In genomic region chr3:194395767-194396527, GRCh38 we compare ENCODE assay signal across 8 cellular contexts. TPM values are rescaled to one million over a fixed set of nuclear protein-coding genes. Genes with fewer than 3 reads are reported as not detected.
DNase-seq lines count a peak whose midpoint lies in the region; ATAC-seq and TF ChIP-seq lines count a peak whose summit lies in the region.

No MANE protein-coding gene starts in this region.

- 0 out of 2 replicates have a peak, but pooled peaks cover 3% of the 10 kb centered on the region for H3K9me1 ChIP-seq in IMR-90 (ENCODE audit: insufficient read depth, low read length)

- H3F3A ChIP-seq in MM.1S (ENCODE audit: insufficient read depth, low read length), result no peaks in the 10 kb centered on the region

- peak overlapping the region; percentile 44 for H3K4me3 Mint-ChIP-seq in activated CD4-positive, alpha-beta memory T cell treated with anti-CD3 and anti-CD28 coated beads for 36 hours

- peak overlapping the region; percentile 49 for H3K27ac Mint-ChIP-seq in activated CD4-positive, alpha-beta memory T cell treated with anti-CD3 and anti-CD28 coated beads for 36 hours

- H3K27ac ChIP-seq in IMR-90 (ENCODE audit: insufficient read depth, low read length) (no peak overlapping the region), skin epidermis (peak overlapping the region in 12 of 21 experiments; percentile 33 to 85 (median 62)), MM.1S (ENCODE audit: low read length) (no peak overlapping the region)

- H2BK20ac ChIP-seq in IMR-90 (ENCODE audit: low read depth, low read length), result no peak overlapping the region

- POLR2A ChIA-PET in IMR-90 (lab: Charles Lee; ENCODE audit: unreplicated experiment), result interaction anchor here (0.6 kb wide), 2 partner anchors 47 to 62 kb away, joined by 4 to 5 read pairs; no protein-coding TSS in a partner anchor
- POLR2A ChIA-PET in activated CD4-positive, alpha-beta memory T cell treated with anti-CD3 and anti-CD28 coated beads for 36 hours (lab: Charles Lee), result interaction anchor here (0.6 kb wide), 2 partner anchors 279 to 861 kb away, joined by 3 read pairs; no protein-coding TSS in a partner anchor

- CTCF ChIA-PET in IMR-90 (lab: Yijun Ruan, JAX), result interaction anchor here (1.0 to 1.3 kb wide), 2 partner anchors 52 to 62 kb away, joined by 3 to 7 read pairs; no protein-coding TSS in a partner anchor
- CTCF ChIA-PET in activated CD4-positive, alpha-beta memory T cell treated with anti-CD3 and anti-CD28 coated beads for 36 hours (lab: Charles Lee), result interaction anchor here (0.9 to 6.2 kb wide), 6 partner anchors 8 to 616 kb away, joined by 3 to 47 read pairs (median 8); no protein-coding TSS in a partner anchor

- no peaks in the 10 kb centered on the region for H3K9me2 ChIP-seq in MM.1S (replicated peaks; ENCODE audit: insufficient read depth, low read length)

- DNase-seq in IMR-90 (peak; percentile 61), foreskin melanocyte (peak; percentile 67), GM10266 (ENCODE audit: extremely low spot score) (no peak), MM.1S (no peak), HuH-7.5 (ENCODE audit: low spot score) (no peak)
- DNase-seq in activated CD4-positive, alpha-beta memory T cell treated with anti-CD3 and anti-CD28 coated beads for 36 hours, result peak; percentile 74

- H2BK5ac ChIP-seq in IMR-90 (ENCODE audit: low read depth, low read length, poor library complexity, severe bottlenecking), result no peak overlapping the region

- 68% methylated on average over 8 of the region's 25 CpGs; no CpG with 5 or more reads in 1 of the 2 experiments for WGBS in IMR-90 (ENCODE audit: extremely low coverage in 2 of 2, insufficient read length in 1 of 2), 2 experiments

- H3K27me3 Mint-ChIP-seq in activated CD4-positive, alpha-beta memory T cell treated with anti-CD3 and anti-CD28 coated beads for 36 hours, result peaks cover 33% of the 10 kb centered on the region

- no peaks in the 10 kb centered on the region for H3K36me3 ChIP-seq in IMR-90 (ENCODE audit: control insufficient read depth, insufficient read depth, low read length)
- H3K36me3 ChIP-seq in MM.1S (replicated peaks; ENCODE audit: insufficient read depth, low read length), result no peaks in the 10 kb centered on the region

- intact Hi-C loops in IMR-90 (cut with micrococcal nuclease), result no loop called here
- intact Hi-C loops in activated CD4-positive, alpha-beta memory T cell treated with anti-CD3 and anti-CD28 coated beads for 36 hours (cut with micrococcal nuclease), result loop anchor here (1.0 to 2.0 kb wide), 3 partner anchors 189 to 259 kb away; partner anchors contain the start of genes HES1 and TMEM44

- H3K14ac ChIP-seq in IMR-90 (replicated peaks; ENCODE audit: low read depth, low read length), result no peak overlapping the region

- H3K18ac ChIP-seq in IMR-90 (ENCODE audit: low read depth, low read length), result no peak overlapping the region

- no peak overlapping the region for H4K91ac ChIP-seq in IMR-90 (ENCODE audit: insufficient read depth, low read depth, low read length)

- H3K4me3 ChIP-seq in IMR-90 (ENCODE audit: insufficient read depth, low read depth, low read length) (no peak overlapping the region), skin epidermis (peak overlapping the region in 3 of 7 experiments; percentile 4 to 33 (median 22)), MM.1S (ENCODE audit: low read length) (no peak overlapping the region)

- dilution Hi-C loops in IMR-90 (cut with HindIII; ENCODE audit: low sequenced_read_pairs, unreplicated experiment), result no loop called here

- no peak overlapping the region for H3K23ac ChIP-seq in IMR-90 (ENCODE audit: low read depth, low read length)

- no peak overlapping the region for H3K4ac ChIP-seq in IMR-90 (ENCODE audit: low read depth, low read length)

- H2AK9ac ChIP-seq in IMR-90 (replicated peaks; ENCODE audit: low read depth, low read length, poor library complexity), result no peak overlapping the region

- H3K9me3 ChIP-seq in IMR-90 (ENCODE audit: control insufficient read depth, insufficient read depth, low read length), result no peaks in the 10 kb centered on the region; the same call in none of the 2 replicates
- no peaks in the 10 kb centered on the region for H3K9me3 ChIP-seq in MM.1S (replicated peaks; ENCODE audit: insufficient read depth, low read length)

- H3K27me3 ChIP-seq in IMR-90 (ENCODE audit: control insufficient read depth, insufficient read depth, low read length) (peaks cover 20% of the 10 kb centered on the region), MM.1S (replicated peaks; ENCODE audit: insufficient read depth, low read length) (peaks cover 53% of the 10 kb centered on the region)

- H3K9ac ChIP-seq in IMR-90 (ENCODE audit: low read depth, low read length) (no peak overlapping the region), MM.1S (ENCODE audit: low read length) (no peak overlapping the region)

- no peak overlapping the region for H2BK120ac ChIP-seq in IMR-90 (ENCODE audit: low read depth, low read length)

- no peaks in the 10 kb centered on the region for H3K79me2 ChIP-seq in MM.1S (ENCODE audit: low read length)

- H4K20me1 ChIP-seq in IMR-90 (ENCODE audit: insufficient read depth, low read length) (no peaks in the 10 kb centered on the region; the same call in 1 of the 2 replicates), MM.1S (ENCODE audit: insufficient read depth, low read length) (no peaks in the 10 kb centered on the region)

- BruUV-seq in IMR-90 (replicated peaks; lab: Mats Ljungman, UMichigan), result no TSS peak

- TF ChIP-seq POLR2A in IMR-90 (IDR thresholded peaks at IDR 0.05; ENCODE audit: low read depth, low read length), result no peak

- ATAC-seq in IMR-90 (ENCODE audit: low read depth) (peak; percentile 73), HG03095 (IDR thresholded peaks at IDR 0.05; ENCODE audit: unreplicated experiment) (no peak)

- peaks cover 51% of the 10 kb centered on the region for H3K4me1 Mint-ChIP-seq in activated CD4-positive, alpha-beta memory T cell treated with anti-CD3 and anti-CD28 coated beads for 36 hours (ENCODE audit: low read depth)

- no peak overlapping the region for H4K8ac ChIP-seq in IMR-90 (ENCODE audit: low read depth in 2 of 2, low read length in 2 of 2)

- H3K36me3 Mint-ChIP-seq in activated CD4-positive, alpha-beta memory T cell treated with anti-CD3 and anti-CD28 coated beads for 36 hours, result no peaks in the 10 kb centered on the region

- H3K4me1 ChIP-seq in IMR-90 (ENCODE audit: control insufficient read depth, insufficient read depth, low read length), result peaks cover 9% of the 10 kb centered on the region
- H3K4me1 ChIP-seq in MM.1S (ENCODE audit: low read length), result 0 out of 2 replicates have a peak, but pooled peaks cover 4% of the 10 kb centered on the region

- peaks cover 2% of the 10 kb centered on the region for H3K9me3 Mint-ChIP-seq in activated CD4-positive, alpha-beta memory T cell treated with anti-CD3 and anti-CD28 coated beads for 36 hours

- no peaks in the 10 kb centered on the region for H3K79me1 ChIP-seq in IMR-90 (ENCODE audit: low read depth in 1 of 2, low read length in 2 of 2)

- H3K4me2 ChIP-seq in IMR-90 (ENCODE audit: low read depth, low read length) (peak overlapping the region; percentile 47), MM.1S (ENCODE audit: low read depth, low read length) (no peak overlapping the region)

- H4K5ac ChIP-seq in IMR-90 (ENCODE audit: low read depth, low read length), result no peak overlapping the region

- H3K56ac ChIP-seq in IMR-90 (ENCODE audit: extremely low read depth, insufficient read depth, low read length), result no peak overlapping the region

- in situ Hi-C loops in IMR-90 (cut with MboI; ENCODE audit: low sequenced_read_pairs), result no loop called here

- TF ChIP-seq RAD21 in IMR-90 (IDR thresholded peaks at IDR 0.05; ENCODE audit: low read length), result no peak

- no peak overlapping the region for H2BK15ac ChIP-seq in IMR-90 (ENCODE audit: low read depth, low read length)

- H2AFZ ChIP-seq in IMR-90 (replicated peaks; ENCODE audit: low read length, poor library complexity) (peak overlapping the region; percentile 79), MM.1S (ENCODE audit: low read length) (no peak overlapping the region)

- TF ChIP-seq CTCF in IMR-90 (conservative IDR thresholded peaks at IDR 0.05; ENCODE audit: low read depth, low read length) (no peak), GM10266 (IDR thresholded peaks at IDR 0.05; ENCODE audit: control insufficient read depth, insufficient read depth, low read depth, missing control alignments) (no peak), MM.1S (IDR thresholded peaks at IDR 0.05; ENCODE audit: low read length) (no peak)

- H2AK5ac ChIP-seq in IMR-90 (ENCODE audit: low read depth, low read length), result no peak overlapping the region

TF ChIP-seq in IMR-90, 13 proteins besides CTCF, POLR2A, EP300 and RAD21:
- TF ChIP-seq CHD1 (IDR thresholded peaks at IDR 0.05; ENCODE audit: low read depth, low read length) (no peak), MAZ (IDR thresholded peaks at IDR 0.05; ENCODE audit: borderline replicate concordance, low read depth, low read length) (peak; percentile 68; the same call in 1 of the 2 replicates)

RNA-seq across cellular contexts. Expression of gene GP5, which starts 3.1 kb away (rescaled TPM):
- total RNA-seq in IMR-90 (2012; rRNA removed), result under 0.01 TPM in 2 replicates
- polyA plus RNA-seq in IMR-90 (2012; rRNA removed), result 0.12 and 0.16 TPM in 2 replicates
- 0.01 and 0.09 TPM in 2 replicates for polyA plus RNA-seq in IMR-90 (2012; cell fraction: cytosol; rRNA removed)
- 0.34 and 0.40 TPM in 2 replicates for polyA plus RNA-seq in IMR-90 (2012; cell fraction: nucleus; rRNA removed; ENCODE audit: low replicate concordance)
- total RNA-seq in activated CD4-positive, alpha-beta memory T cell treated with anti-CD3 and anti-CD28 coated beads for 36 hours, result under 1 TPM; 0.24 to 0.31 TPM

RNA-seq across cellular contexts. Expression of gene LRRC15, which starts 26.4 kb away (rescaled TPM):
- total RNA-seq in IMR-90 (2012; rRNA removed), result 2.5 and 3.3 TPM in 2 replicates
- 9.0 and 9.7 TPM in 2 replicates for polyA plus RNA-seq in IMR-90 (2012; rRNA removed)
- polyA plus RNA-seq in IMR-90 (2012; cell fraction: cytosol; rRNA removed), result 3.9 and 6.9 TPM in 2 replicates
- 4.2 TPM in 2 replicates for polyA plus RNA-seq in IMR-90 (2012; cell fraction: nucleus; rRNA removed; ENCODE audit: low replicate concordance)
- total RNA-seq in activated CD4-positive, alpha-beta memory T cell treated with anti-CD3 and anti-CD28 coated beads for 36 hours, result not detected

RNA-seq across cellular contexts. Expression of gene CPN2, which starts 44.8 kb away (rescaled TPM):
- total RNA-seq in IMR-90 (2012; rRNA removed), result not detected in 2 replicates
- 0.07 TPM in 2 replicates for polyA plus RNA-seq in IMR-90 (2012; rRNA removed)
- 0.10 TPM in 1 of 2 replicates, not detected in the other for polyA plus RNA-seq in IMR-90 (2012; cell fraction: cytosol; rRNA removed)
- 0.11 and 0.21 TPM in 2 replicates for polyA plus RNA-seq in IMR-90 (2012; cell fraction: nucleus; rRNA removed; ENCODE audit: low replicate concordance)
- total RNA-seq in activated CD4-positive, alpha-beta memory T cell treated with anti-CD3 and anti-CD28 coated beads for 36 hours, result not detected

Comparison
In these comparisons a context has a peak if more than half of its experiments do, and no peak if none do; other contexts are left out.
1. DNase-seq: peak in IMR-90 (single experiment), activated CD4-positive, alpha-beta memory T cell treated with anti-CD3 and anti-CD28 coated beads for 36 hours (single experiment) and foreskin melanocyte (single experiment); none in GM10266 (single experiment), MM.1S (single experiment) and HuH-7.5 (single experiment).
2. H3K27ac ChIP-seq: peak in skin epidermis (12 of 21); none in IMR-90 (single experiment) and MM.1S (single experiment).